In the genomic region with DNA sequence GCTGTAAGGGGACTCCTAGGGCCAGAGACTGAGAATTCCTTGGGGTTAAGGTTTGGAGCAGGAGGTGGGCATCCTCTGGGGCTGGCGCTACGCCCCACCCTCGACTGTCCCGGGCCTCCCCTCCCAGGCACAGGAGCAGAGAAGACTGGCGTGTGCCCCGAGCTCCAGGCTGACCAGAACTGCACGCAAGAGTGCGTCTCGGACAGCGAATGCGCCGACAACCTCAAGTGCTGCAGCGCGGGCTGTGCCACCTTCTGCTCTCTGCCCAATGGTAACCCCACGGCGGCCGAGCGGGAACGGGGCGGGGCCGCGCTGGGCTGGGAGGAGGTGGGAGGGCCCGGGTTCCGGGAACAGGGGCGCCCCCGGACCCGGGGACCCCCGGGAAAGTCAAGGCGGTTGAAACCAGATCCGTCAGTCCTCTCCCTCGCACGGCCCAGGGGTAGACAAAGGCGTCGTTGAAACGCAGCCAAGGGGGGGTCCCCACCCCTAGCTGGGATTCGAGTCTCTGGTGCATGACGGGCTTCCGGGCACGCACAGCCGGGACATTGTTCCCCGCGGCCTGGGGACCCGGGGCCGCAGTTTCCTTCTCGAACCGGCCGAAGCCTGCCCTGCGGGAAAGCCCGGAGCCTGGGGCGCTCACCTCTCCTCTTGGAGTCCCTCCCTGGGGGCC, we compare ENCODE assay signal across 8 cellular contexts. TPM values are rescaled to one million over a fixed set of nuclear protein-coding genes. Genes with fewer than 3 reads are reported as not detected.
A peak's percentile ranks its signal among the peaks of the same experiment; 100 is the strongest.
DNase-seq lines count a peak whose midpoint lies in the region; ATAC-seq, FAIRE-seq and TF ChIP-seq lines count a peak whose summit lies in the region.

No MANE protein-coding gene starts in this region.

- H3K27me3 Mint-ChIP-seq in CD8-positive, alpha-beta T cell (ENCODE audit: low read depth) = peaks cover 58% of the 10 kb centered on the region
- peaks cover 37% of the 10 kb centered on the region for H3K27me3 Mint-ChIP-seq in brain

- DNase-seq in CD8-positive, alpha-beta T cell = no peak
- peak; percentile 78 for DNase-seq in NCI-H146 (lab: John Stamatoyannopoulos, UW)
- peak; percentile 7 for DNase-seq in kidney glomerular epithelial cell (lab: John Stamatoyannopoulos, UW)
- DNase-seq in stimulated activated CD4-positive, alpha-beta T cell treated with anti-CD3 and anti-CD28 coated beads, Interleukin-12 subunit alpha, Interleukin-12 subunit beta, amount 100 ng/mL, for 4 hours = peak; percentile 10
- no peak for DNase-seq in H54 (ENCODE audit: insufficient read length, low spot score)
- DNase-seq in NCI-H446 treated with DMSO at 0.1 percent for 48 hours (lab: John Stamatoyannopoulos, UW) = no peak

- H3K9me3 Mint-ChIP-seq in CD8-positive, alpha-beta T cell = no peaks in the 10 kb centered on the region
- peaks cover 5 to 20% (median 17%) of the 10 kb centered on the region in 5 experiments for H3K9me3 Mint-ChIP-seq in brain

- TF ChIP-seq CTCF in CD8-positive, alpha-beta T cell (IDR thresholded peaks at IDR 0.05) = no peak
- no peak for TF ChIP-seq CTCF in brain (conservative IDR thresholded peaks at IDR 0.05)

- H3K36me3 ChIP-seq in CD8-positive, alpha-beta T cell (ENCODE audit: insufficient read depth, low read length) = no peaks in the 10 kb centered on the region

- no peaks in the 10 kb centered on the region for H3K36me3 Mint-ChIP-seq in CD8-positive, alpha-beta T cell
- H3K36me3 Mint-ChIP-seq in brain = peaks cover 4% of the 10 kb centered on the region

- no peak for FAIRE-seq in H54 (lab: Jason Lieb, UNC)

- TF ChIP-seq POLR2A in H54 (IDR thresholded peaks at IDR 0.05; ENCODE audit: low read depth, low read length) = no peak

- no peak overlapping the region for H3K27ac Mint-ChIP-seq in CD8-positive, alpha-beta T cell
- H3K27ac Mint-ChIP-seq in brain = peak overlapping the region in 2 of 5 experiments; percentile 82 to 95

- peak overlapping the region; percentile 68 for H3K4me3 Mint-ChIP-seq in CD8-positive, alpha-beta T cell
- H3K4me3 Mint-ChIP-seq in brain = peak overlapping the region; percentile 74 to 87 (median 78)

- no peaks in the 10 kb centered on the region for H3K9me3 ChIP-seq in CD8-positive, alpha-beta T cell (ENCODE audit: low read length)

- CTCF ChIA-PET in CD8-positive, alpha-beta T cell (lab: Charles Lee) = interaction anchor here (0.7 to 1.2 kb wide), 2 partner anchors 12 to 96 kb away, joined by 3 to 4 read pairs; no protein-coding TSS in a partner anchor

- no peak overlapping the region for H3K27ac ChIP-seq in CD8-positive, alpha-beta T cell (ENCODE audit: low read depth, low read length)

- peaks cover 13% of the 10 kb centered on the region for H3K4me1 Mint-ChIP-seq in CD8-positive, alpha-beta T cell (ENCODE audit: low read depth)
- H3K4me1 Mint-ChIP-seq in brain = peaks cover 24% of the 10 kb centered on the region

- intact Hi-C loops in CD8-positive, alpha-beta T cell (cut with DNase I, micrococcal nuclease) = no loop called here

- peaks cover 27% of the 10 kb centered on the region for H3K27me3 ChIP-seq in CD8-positive, alpha-beta T cell (ENCODE audit: insufficient read depth, low read length)

- H3K4me3 ChIP-seq in CD8-positive, alpha-beta T cell (ENCODE audit: low read depth, low read length) = peak overlapping the region; percentile 44

- POLR2A ChIA-PET in CD8-positive, alpha-beta T cell (lab: Charles Lee) = no interaction called here

- H3K4me1 ChIP-seq in CD8-positive, alpha-beta T cell (ENCODE audit: insufficient read depth, low read length) = peaks cover 8% of the 10 kb centered on the region

- peak; percentile 42 for ATAC-seq in CD8-positive, alpha-beta T cell
- ATAC-seq in GM19452 (IDR thresholded peaks at IDR 0.05; ENCODE audit: unreplicated experiment) = peak; percentile 57

RNA-seq across cellular contexts. Expression of a gene that starts 0.8 kb away (rescaled TPM):
- total RNA-seq in CD8-positive, alpha-beta T cell = not detected
- polyA plus RNA-seq in brain (ENCODE audit: insufficient read depth, low read depth, low replicate concordance) = 137 TPM

RNA-seq across cellular contexts. Expression of a gene that starts 45.0 kb away (rescaled TPM):
- total RNA-seq in CD8-positive, alpha-beta T cell = not detected
- not detected for polyA plus RNA-seq in brain (ENCODE audit: insufficient read depth, low read depth, low replicate concordance)

RNA-seq across cellular contexts. Expression of a gene that starts 54.5 kb away (rescaled TPM):
- 100 to 1,000 TPM; 213 to 230 TPM for total RNA-seq in CD8-positive, alpha-beta T cell
- 224 TPM for polyA plus RNA-seq in brain (ENCODE audit: insufficient read depth, low read depth, low replicate concordance)

Comparison
In these comparisons a context has a peak if more than half of its experiments do, and no peak if none do; other contexts are left out.
1. DNase-seq: peak in NCI-H146 (single experiment), kidney glomerular epithelial cell (single experiment) and stimulated activated CD4-positive, alpha-beta T cell treated with anti-CD3 and anti-CD28 coated beads, Interleukin-12 subunit alpha, Interleukin-12 subunit beta, amount 100 ng/mL, for 4 hours (single experiment); none in CD8-positive, alpha-beta T cell (0 of 7), H54 (single experiment) and NCI-H446 treated with DMSO at 0.1 percent for 48 hours (single experiment).